1 cellular context compared by ENCODE assay signal in the genomic region with DNA sequence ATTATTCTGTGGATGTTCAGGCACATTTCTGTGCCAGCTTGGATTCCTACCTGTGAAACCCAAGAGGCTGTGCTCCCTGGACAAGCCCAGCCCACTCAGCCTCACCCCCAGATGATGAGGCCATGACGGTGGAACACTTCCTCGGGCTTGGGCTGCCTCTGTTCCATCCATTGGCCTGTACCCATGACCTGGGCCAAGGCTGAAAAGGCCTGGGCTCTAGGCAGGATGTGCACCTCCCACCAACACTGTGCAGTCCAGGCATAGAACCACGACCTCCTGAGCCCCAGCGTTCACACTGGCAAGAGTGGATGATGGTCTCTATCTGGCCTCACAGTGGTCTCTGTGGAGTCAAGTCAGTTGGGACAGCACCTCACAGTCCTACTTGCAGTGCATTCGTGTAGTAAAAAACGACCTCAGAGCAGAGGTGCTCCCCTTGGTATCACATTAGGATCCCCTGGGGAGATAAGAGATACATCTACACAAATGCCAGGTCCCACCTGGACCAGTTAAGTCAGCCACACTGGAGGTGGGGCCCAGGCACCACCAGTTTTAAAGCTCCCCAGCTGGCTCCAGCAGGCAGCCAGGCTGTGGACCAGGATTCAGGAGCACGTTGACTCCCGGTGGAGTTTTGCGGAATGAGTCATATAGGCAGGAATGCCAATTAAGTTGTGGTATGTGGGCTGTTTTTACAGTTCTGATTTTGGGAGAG.
TF ChIP-seq lines count a peak whose summit lies in the region.

No MANE protein-coding gene starts in this region.

TF ChIP-seq in HEK293, 187 proteins besides CTCF, POLR2A, EP300 and RAD21 (continued from another document):
- TF ChIP-seq, protein P1, sequence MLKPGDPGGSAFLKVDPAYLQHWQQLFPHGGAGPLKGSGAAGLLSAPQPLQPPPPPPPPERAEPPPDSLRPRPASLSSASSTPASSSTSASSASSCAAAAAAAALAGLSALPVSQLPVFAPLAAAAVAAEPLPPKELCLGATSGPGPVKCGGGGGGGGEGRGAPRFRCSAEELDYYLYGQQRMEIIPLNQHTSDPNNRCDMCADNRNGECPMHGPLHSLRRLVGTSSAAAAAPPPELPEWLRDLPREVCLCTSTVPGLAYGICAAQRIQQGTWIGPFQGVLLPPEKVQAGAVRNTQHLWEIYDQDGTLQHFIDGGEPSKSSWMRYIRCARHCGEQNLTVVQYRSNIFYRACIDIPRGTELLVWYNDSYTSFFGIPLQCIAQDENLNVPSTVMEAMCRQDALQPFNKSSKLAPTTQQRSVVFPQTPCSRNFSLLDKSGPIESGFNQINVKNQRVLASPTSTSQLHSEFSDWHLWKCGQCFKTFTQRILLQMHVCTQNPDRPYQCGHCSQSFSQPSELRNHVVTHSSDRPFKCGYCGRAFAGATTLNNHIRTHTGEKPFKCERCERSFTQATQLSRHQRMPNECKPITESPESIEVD (tag by site-specific recombination; IDR thresholded peaks at IDR 0.05), result peak; percentile 7; the same call in 1 of the 2 replicates
- TF ChIP-seq, protein P2, sequence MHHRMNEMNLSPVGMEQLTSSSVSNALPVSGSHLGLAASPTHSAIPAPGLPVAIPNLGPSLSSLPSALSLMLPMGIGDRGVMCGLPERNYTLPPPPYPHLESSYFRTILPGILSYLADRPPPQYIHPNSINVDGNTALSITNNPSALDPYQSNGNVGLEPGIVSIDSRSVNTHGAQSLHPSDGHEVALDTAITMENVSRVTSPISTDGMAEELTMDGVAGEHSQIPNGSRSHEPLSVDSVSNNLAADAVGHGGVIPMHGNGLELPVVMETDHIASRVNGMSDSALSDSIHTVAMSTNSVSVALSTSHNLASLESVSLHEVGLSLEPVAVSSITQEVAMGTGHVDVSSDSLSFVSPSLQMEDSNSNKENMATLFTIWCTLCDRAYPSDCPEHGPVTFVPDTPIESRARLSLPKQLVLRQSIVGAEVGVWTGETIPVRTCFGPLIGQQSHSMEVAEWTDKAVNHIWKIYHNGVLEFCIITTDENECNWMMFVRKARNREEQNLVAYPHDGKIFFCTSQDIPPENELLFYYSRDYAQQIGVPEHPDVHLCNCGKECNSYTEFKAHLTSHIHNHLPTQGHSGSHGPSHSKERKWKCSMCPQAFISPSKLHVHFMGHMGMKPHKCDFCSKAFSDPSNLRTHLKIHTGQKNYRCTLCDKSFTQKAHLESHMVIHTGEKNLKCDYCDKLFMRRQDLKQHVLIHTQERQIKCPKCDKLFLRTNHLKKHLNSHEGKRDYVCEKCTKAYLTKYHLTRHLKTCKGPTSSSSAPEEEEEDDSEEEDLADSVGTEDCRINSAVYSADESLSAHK (tag by site-specific recombination; IDR thresholded peaks at IDR 0.05), result no peak
- TF ChIP-seq YY1 (tag by site-specific recombination; IDR thresholded peaks at IDR 0.05) (no peak), ZFP37 (tag by site-specific recombination; IDR thresholded peaks at IDR 0.05) (no peak), ZFHX2 (tag by site-specific recombination; conservative IDR thresholded peaks at IDR 0.05) (peak; percentile 46; the same call in 1 of the 2 replicates), ZBTB17 (tag by site-specific recombination; IDR thresholded peaks at IDR 0.05) (peak; percentile 51; the same call in 1 of the 2 replicates), KLF10 (tag by site-specific recombination; IDR thresholded peaks at IDR 0.05) (peak; percentile 89), ZNF423 (tag by site-specific recombination; IDR thresholded peaks at IDR 0.05) (no peak), GLIS1 (tag by site-specific recombination; IDR thresholded peaks at IDR 0.05) (peak; percentile 92), BCL11A (tag by site-specific recombination; IDR thresholded peaks at IDR 0.05; ENCODE audit: low read depth) (0 out of 2 replicates have a peak, but pooled peaks have one; percentile 9), GLIS2 (tag by site-specific recombination; IDR thresholded peaks at IDR 0.05) (peak; percentile 55; the same call in 1 of the 2 replicates), ZNF19 (tag by site-specific recombination; IDR thresholded peaks at IDR 0.05; ENCODE audit: low read depth) (no peak), IKZF3 (tag by site-specific recombination; IDR thresholded peaks at IDR 0.05) (peak; percentile 47; the same call in 1 of the 2 replicates), ZNF837 (tag by site-specific recombination; IDR thresholded peaks at IDR 0.05) (no peak), ZNF843 (tag by site-specific recombination; IDR thresholded peaks at IDR 0.05) (0 out of 2 replicates have a peak, but pooled peaks have one; percentile 32), HOXD13 (CRISPR knock-in tag; IDR thresholded peaks at IDR 0.05; ENCODE audit: borderline replicate concordance) (no peak), ZNF184 (tag by site-specific recombination; IDR thresholded peaks at IDR 0.05) (0 out of 2 replicates have a peak, but pooled peaks have one; percentile 25), ZEB2 (tag by site-specific recombination; IDR thresholded peaks at IDR 0.05) (peak; percentile 80), OSR2 (tag by site-specific recombination; IDR thresholded peaks at IDR 0.05) (peak; percentile 91), WT1 (tag by site-specific recombination; IDR thresholded peaks at IDR 0.05) (peak; percentile 90), SP7 (tag by site-specific recombination; IDR thresholded peaks at IDR 0.05) (peak; percentile 78), ZNF629 (tag by site-specific recombination; IDR thresholded peaks at IDR 0.05) (peak; percentile 58; the same call in 1 of the 2 replicates), ZXDB (tag by site-specific recombination; IDR thresholded peaks at IDR 0.05) (peak; percentile 61), ZIC2 (tag by site-specific recombination; IDR thresholded peaks at IDR 0.05) (peak; percentile 42), EGR2 (tag by site-specific recombination; IDR thresholded peaks at IDR 0.05; ENCODE audit: low read depth) (0 out of 2 replicates have a peak, but pooled peaks have one; percentile 31)
- TF ChIP-seq, protein P3, sequence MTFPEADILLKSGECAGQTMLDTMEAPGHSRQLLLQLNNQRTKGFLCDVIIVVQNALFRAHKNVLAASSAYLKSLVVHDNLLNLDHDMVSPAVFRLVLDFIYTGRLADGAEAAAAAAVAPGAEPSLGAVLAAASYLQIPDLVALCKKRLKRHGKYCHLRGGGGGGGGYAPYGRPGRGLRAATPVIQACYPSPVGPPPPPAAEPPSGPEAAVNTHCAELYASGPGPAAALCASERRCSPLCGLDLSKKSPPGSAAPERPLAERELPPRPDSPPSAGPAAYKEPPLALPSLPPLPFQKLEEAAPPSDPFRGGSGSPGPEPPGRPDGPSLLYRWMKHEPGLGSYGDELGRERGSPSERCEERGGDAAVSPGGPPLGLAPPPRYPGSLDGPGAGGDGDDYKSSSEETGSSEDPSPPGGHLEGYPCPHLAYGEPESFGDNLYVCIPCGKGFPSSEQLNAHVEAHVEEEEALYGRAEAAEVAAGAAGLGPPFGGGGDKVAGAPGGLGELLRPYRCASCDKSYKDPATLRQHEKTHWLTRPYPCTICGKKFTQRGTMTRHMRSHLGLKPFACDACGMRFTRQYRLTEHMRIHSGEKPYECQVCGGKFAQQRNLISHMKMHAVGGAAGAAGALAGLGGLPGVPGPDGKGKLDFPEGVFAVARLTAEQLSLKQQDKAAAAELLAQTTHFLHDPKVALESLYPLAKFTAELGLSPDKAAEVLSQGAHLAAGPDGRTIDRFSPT (tag by site-specific recombination; IDR thresholded peaks at IDR 0.05), result peak; percentile 66; the same call in 1 of the 2 replicates
- TF ChIP-seq, protein P4, sequence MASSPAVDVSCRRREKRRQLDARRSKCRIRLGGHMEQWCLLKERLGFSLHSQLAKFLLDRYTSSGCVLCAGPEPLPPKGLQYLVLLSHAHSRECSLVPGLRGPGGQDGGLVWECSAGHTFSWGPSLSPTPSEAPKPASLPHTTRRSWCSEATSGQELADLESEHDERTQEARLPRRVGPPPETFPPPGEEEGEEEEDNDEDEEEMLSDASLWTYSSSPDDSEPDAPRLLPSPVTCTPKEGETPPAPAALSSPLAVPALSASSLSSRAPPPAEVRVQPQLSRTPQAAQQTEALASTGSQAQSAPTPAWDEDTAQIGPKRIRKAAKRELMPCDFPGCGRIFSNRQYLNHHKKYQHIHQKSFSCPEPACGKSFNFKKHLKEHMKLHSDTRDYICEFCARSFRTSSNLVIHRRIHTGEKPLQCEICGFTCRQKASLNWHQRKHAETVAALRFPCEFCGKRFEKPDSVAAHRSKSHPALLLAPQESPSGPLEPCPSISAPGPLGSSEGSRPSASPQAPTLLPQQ (tag by site-specific recombination; IDR thresholded peaks at IDR 0.05), result peak; percentile 99
- TF ChIP-seq, protein P5, sequence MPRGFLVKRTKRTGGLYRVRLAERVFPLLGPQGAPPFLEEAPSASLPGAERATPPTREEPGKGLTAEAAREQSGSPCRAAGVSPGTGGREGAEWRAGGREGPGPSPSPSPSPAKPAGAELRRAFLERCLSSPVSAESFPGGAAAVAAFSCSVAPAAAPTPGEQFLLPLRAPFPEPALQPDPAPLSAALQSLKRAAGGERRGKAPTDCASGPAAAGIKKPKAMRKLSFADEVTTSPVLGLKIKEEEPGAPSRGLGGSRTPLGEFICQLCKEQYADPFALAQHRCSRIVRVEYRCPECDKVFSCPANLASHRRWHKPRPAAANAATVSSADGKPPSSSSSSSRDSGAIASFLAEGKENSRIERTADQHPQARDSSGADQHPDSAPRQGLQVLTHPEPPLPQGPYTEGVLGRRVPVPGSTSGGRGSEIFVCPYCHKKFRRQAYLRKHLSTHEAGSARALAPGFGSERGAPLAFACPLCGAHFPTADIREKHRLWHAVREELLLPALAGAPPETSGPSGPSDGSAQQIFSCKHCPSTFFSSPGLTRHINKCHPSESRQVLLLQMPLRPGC (tag by site-specific recombination; IDR thresholded peaks at IDR 0.05), result peak; percentile 81
- TF ChIP-seq, protein P6, sequence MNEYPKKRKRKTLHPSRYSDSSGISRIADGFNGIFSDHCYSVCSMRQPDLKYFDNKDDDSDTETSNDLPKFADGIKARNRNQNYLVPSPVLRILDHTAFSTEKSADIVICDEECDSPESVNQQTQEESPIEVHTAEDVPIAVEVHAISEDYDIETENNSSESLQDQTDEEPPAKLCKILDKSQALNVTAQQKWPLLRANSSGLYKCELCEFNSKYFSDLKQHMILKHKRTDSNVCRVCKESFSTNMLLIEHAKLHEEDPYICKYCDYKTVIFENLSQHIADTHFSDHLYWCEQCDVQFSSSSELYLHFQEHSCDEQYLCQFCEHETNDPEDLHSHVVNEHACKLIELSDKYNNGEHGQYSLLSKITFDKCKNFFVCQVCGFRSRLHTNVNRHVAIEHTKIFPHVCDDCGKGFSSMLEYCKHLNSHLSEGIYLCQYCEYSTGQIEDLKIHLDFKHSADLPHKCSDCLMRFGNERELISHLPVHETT (tag by site-specific recombination; IDR thresholded peaks at IDR 0.05), result peak; percentile 66; the same call in 1 of the 2 replicates
TF ChIP-seq in HEK293: peak in this region for 28.
